In genomic region chr2:109591236-109591635, GRCh38 we compare ENCODE assay signal across 1 cellular context.
TF ChIP-seq lines count a peak whose summit lies in the region.

No MANE protein-coding gene starts in this region.

TF ChIP-seq in WTC11, 78 proteins besides CTCF, POLR2A, EP300 and RAD21 (continued from another document):
- TF ChIP-seq ZNF532 (CRISPR knock-in tag; IDR thresholded peaks at IDR 0.05; ENCODE audit: borderline replicate concordance) (no peak), AFF4 (CRISPR knock-in tag; IDR thresholded peaks at IDR 0.05; ENCODE audit: borderline replicate concordance) (no peak), ZBTB21 (CRISPR knock-in tag; IDR thresholded peaks at IDR 0.05; ENCODE audit: borderline replicate concordance) (no peak)
